ENCODE assay signal across 1 cellular context in the genomic region with DNA sequence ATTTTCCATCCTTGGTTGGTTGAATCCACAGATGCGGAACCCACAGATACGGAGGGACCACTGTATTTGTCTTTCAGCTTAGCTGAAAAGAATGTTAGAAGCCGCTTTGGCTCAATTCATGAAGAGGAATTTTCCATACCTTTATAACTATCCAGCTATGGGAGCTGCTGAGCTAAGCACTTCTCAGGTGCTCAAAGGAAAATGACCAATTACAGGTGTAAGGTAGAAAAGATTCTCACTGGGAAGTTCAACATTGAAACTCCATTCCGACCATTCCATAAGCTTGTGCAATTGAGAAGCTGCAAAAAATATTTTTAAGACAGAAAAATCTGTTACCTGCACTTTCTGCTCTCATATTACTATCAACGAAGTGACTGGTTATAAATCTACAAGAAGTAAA.
TF ChIP-seq lines count a peak whose summit lies in the region.

No MANE protein-coding gene starts in this region.

TF ChIP-seq in GM23338, 12 proteins besides CTCF, POLR2A, EP300 and RAD21 (continued from another document):
- TF ChIP-seq, protein P1, sequence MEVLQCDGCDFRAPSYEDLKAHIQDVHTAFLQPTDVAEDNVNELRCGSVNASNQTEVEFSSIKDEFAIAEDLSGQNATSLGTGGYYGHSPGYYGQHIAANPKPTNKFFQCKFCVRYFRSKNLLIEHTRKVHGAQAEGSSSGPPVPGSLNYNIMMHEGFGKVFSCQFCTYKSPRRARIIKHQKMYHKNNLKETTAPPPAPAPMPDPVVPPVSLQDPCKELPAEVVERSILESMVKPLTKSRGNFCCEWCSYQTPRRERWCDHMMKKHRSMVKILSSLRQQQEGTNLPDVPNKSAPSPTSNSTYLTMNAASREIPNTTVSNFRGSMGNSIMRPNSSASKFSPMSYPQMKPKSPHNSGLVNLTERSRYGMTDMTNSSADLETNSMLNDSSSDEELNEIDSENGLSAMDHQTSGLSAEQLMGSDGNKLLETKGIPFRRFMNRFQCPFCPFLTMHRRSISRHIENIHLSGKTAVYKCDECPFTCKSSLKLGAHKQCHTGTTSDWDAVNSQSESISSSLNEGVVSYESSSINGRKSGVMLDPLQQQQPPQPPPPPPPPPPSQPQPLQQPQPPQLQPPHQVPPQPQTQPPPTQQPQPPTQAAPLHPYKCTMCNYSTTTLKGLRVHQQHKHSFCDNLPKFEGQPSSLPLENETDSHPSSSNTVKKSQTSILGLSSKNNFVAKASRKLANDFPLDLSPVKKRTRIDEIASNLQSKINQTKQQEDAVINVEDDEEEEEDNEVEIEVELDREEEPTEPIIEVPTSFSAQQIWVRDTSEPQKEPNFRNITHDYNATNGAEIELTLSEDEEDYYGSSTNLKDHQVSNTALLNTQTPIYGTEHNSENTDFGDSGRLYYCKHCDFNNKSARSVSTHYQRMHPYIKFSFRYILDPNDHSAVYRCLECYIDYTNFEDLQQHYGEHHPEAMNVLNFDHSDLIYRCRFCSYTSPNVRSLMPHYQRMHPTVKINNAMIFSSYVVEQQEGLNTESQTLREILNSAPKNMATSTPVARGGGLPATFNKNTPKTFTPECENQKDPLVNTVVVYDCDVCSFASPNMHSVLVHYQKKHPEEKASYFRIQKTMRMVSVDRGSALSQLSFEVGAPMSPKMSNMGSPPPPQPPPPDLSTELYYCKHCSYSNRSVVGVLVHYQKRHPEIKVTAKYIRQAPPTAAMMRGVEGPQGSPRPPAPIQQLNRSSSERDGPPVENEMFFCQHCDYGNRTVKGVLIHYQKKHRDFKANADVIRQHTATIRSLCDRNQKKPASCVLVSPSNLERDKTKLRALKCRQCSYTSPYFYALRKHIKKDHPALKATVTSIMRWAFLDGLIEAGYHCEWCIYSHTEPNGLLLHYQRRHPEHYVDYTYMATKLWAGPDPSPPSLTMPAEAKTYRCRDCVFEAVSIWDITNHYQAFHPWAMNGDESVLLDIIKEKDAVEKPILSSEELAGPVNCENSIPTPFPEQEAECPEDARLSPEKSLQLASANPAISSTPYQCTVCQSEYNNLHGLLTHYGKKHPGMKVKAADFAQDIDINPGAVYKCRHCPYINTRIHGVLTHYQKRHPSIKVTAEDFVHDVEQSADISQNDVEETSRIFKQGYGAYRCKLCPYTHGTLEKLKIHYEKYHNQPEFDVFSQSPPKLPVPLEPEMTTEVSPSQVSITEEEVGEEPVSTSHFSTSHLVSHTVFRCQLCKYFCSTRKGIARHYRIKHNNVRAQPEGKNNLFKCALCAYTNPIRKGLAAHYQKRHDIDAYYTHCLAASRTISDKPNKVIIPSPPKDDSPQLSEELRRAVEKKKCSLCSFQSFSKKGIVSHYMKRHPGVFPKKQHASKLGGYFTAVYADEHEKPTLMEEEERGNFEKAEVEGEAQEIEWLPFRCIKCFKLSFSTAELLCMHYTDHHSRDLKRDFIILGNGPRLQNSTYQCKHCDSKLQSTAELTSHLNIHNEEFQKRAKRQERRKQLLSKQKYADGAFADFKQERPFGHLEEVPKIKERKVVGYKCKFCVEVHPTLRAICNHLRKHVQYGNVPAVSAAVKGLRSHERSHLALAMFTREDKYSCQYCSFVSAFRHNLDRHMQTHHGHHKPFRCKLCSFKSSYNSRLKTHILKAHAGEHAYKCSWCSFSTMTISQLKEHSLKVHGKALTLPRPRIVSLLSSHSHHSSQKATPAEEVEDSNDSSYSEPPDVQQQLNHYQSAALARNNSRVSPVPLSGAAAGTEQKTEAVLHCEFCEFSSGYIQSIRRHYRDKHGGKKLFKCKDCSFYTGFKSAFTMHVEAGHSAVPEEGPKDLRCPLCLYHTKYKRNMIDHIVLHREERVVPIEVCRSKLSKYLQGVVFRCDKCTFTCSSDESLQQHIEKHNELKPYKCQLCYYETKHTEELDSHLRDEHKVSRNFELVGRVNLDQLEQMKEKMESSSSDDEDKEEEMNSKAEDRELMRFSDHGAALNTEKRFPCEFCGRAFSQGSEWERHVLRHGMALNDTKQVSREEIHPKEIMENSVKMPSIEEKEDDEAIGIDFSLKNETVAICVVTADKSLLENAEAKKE (CRISPR knock-in tag; IDR thresholded peaks at IDR 0.05), result no peak
- no peak for TF ChIP-seq ZNF331 (CRISPR knock-in tag; IDR thresholded peaks at IDR 0.05; ENCODE audit: low read depth)
- no peak for TF ChIP-seq EZH2 (IDR thresholded peaks at IDR 0.05; ENCODE audit: low read depth, unreplicated experiment)
- TF ChIP-seq STAT1 (IDR thresholded peaks at IDR 0.05; ENCODE audit: unreplicated experiment), result no peak
- TF ChIP-seq POLR2AphosphoS5 (IDR thresholded peaks at IDR 0.05; ENCODE audit: low read depth), result no peak
- TF ChIP-seq, protein P2, sequence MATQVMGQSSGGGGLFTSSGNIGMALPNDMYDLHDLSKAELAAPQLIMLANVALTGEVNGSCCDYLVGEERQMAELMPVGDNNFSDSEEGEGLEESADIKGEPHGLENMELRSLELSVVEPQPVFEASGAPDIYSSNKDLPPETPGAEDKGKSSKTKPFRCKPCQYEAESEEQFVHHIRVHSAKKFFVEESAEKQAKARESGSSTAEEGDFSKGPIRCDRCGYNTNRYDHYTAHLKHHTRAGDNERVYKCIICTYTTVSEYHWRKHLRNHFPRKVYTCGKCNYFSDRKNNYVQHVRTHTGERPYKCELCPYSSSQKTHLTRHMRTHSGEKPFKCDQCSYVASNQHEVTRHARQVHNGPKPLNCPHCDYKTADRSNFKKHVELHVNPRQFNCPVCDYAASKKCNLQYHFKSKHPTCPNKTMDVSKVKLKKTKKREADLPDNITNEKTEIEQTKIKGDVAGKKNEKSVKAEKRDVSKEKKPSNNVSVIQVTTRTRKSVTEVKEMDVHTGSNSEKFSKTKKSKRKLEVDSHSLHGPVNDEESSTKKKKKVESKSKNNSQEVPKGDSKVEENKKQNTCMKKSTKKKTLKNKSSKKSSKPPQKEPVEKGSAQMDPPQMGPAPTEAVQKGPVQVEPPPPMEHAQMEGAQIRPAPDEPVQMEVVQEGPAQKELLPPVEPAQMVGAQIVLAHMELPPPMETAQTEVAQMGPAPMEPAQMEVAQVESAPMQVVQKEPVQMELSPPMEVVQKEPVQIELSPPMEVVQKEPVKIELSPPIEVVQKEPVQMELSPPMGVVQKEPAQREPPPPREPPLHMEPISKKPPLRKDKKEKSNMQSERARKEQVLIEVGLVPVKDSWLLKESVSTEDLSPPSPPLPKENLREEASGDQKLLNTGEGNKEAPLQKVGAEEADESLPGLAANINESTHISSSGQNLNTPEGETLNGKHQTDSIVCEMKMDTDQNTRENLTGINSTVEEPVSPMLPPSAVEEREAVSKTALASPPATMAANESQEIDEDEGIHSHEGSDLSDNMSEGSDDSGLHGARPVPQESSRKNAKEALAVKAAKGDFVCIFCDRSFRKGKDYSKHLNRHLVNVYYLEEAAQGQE (IDR thresholded peaks at IDR 0.05; ENCODE audit: unreplicated experiment), result no peak
- TF ChIP-seq EZH2phosphoT487 (IDR thresholded peaks at IDR 0.05; ENCODE audit: unreplicated experiment), result no peak
- no peak for TF ChIP-seq ETS1 (IDR thresholded peaks at IDR 0.05)
- no peak for TF ChIP-seq NANOG (IDR thresholded peaks at IDR 0.05; ENCODE audit: borderline replicate concordance)
- TF ChIP-seq JUNB (IDR thresholded peaks at IDR 0.05; ENCODE audit: unreplicated experiment), result no peak
TF ChIP-seq in GM23338: peak in this region for 0.
